8 cellular contexts compared by ENCODE assay signal in genomic region chr14:22071001-22071400, GRCh38.
DNase-seq lines count a peak whose midpoint lies in the region; ATAC-seq and TF ChIP-seq lines count a peak whose summit lies in the region.

No MANE protein-coding gene starts in this region.

- peak; percentile 90 for ATAC-seq in GM18858 (IDR thresholded peaks at IDR 0.05; ENCODE audit: unreplicated experiment)
- peak; percentile 90 for ATAC-seq in HG02588 (IDR thresholded peaks at IDR 0.05; ENCODE audit: unreplicated experiment)
- ATAC-seq in activated naive CD8-positive, alpha-beta T cell treated with anti-CD3 and anti-CD28 coated beads, Interleukin-2, amount 50 U/mL, for 24 hours, result peak; percentile 44
- no peak for ATAC-seq in foreskin keratinocyte

- peak overlapping the region; percentile 82 for H3K27ac Mint-ChIP-seq in activated naive CD8-positive, alpha-beta T cell treated with anti-CD3 and anti-CD28 coated beads, Interleukin-2, amount 50 U/mL, for 24 hours

- no peak for TF ChIP-seq POLR2A in NB4 (IDR thresholded peaks at IDR 0.05; ENCODE audit: extremely low read depth, insufficient read length)

- H3K27ac ChIP-seq in foreskin keratinocyte, result no peak overlapping the region

- TF ChIP-seq CTCF in NB4 (IDR thresholded peaks at IDR 0.05; ENCODE audit: low read depth, low read length) (no peak), foreskin keratinocyte (conservative IDR thresholded peaks at IDR 0.05) (no peak)

- no peak overlapping the region for H3K4me3 ChIP-seq in NB4 (ENCODE audit: low read depth, low read length)

- H3K4me3 Mint-ChIP-seq in activated naive CD8-positive, alpha-beta T cell treated with anti-CD3 and anti-CD28 coated beads, Interleukin-2, amount 50 U/mL, for 24 hours, result peak overlapping the region; percentile 83

- CTCF ChIA-PET in HEK293T (lab: Yijun Ruan, JAX), result interaction anchor here (0.8 kb wide), 1 partner anchor 87 kb away, joined by 3 read pairs; no protein-coding TSS in a partner anchor

- no peaks in the 10 kb centered on the region for H3K27me3 Mint-ChIP-seq in activated naive CD8-positive, alpha-beta T cell treated with anti-CD3 and anti-CD28 coated beads, Interleukin-2, amount 50 U/mL, for 24 hours

- peaks cover 29% of the 10 kb centered on the region for H3K27me3 ChIP-seq in foreskin keratinocyte

- POLR2A ChIA-PET in HEK293T (lab: Yijun Ruan, JAX), result no interaction called here

- no peaks in the 10 kb centered on the region for H3K36me3 Mint-ChIP-seq in activated naive CD8-positive, alpha-beta T cell treated with anti-CD3 and anti-CD28 coated beads, Interleukin-2, amount 50 U/mL, for 24 hours (ENCODE audit: low read depth)

- DNase-seq in NB4 (ENCODE audit: low read depth) (peak; percentile 89), foreskin keratinocyte (no peak), HEK293T (ENCODE audit: extremely low spot score) (no peak), GOT3 (lab: John Stamatoyannopoulos, UW) (no peak), SHP77 (lab: John Stamatoyannopoulos, UW) (no peak)
- DNase-seq in activated naive CD8-positive, alpha-beta T cell treated with anti-CD3 and anti-CD28 coated beads, Interleukin-2, amount 50 U/mL, for 24 hours, result peak; percentile 18

- no peaks in the 10 kb centered on the region for H3K4me1 ChIP-seq in foreskin keratinocyte

- no peaks in the 10 kb centered on the region for H3K9me3 Mint-ChIP-seq in activated naive CD8-positive, alpha-beta T cell treated with anti-CD3 and anti-CD28 coated beads, Interleukin-2, amount 50 U/mL, for 24 hours

- peaks cover 36% of the 10 kb centered on the region for H3K4me1 Mint-ChIP-seq in activated naive CD8-positive, alpha-beta T cell treated with anti-CD3 and anti-CD28 coated beads, Interleukin-2, amount 50 U/mL, for 24 hours

TF ChIP-seq in HEK293T, 16 proteins besides CTCF, POLR2A, EP300 and RAD21:
- TF ChIP-seq L3MBTL2 (conservative IDR thresholded peaks at IDR 0.05), result no peak
- TF ChIP-seq LEF1 (IDR thresholded peaks at IDR 0.05; ENCODE audit: borderline replicate concordance), result no peak
- no peak for TF ChIP-seq FOXK2 (IDR thresholded peaks at IDR 0.05)
- TF ChIP-seq PKNOX1 (IDR thresholded peaks at IDR 0.05), result no peak
- no peak for TF ChIP-seq HDGF (IDR thresholded peaks at IDR 0.05; ENCODE audit: borderline replicate concordance)
- no peak for TF ChIP-seq ZNF384 (IDR thresholded peaks at IDR 0.05)
- no peak for TF ChIP-seq ARNT (IDR thresholded peaks at IDR 0.05)
- no peak for TF ChIP-seq ELF4 (IDR thresholded peaks at IDR 0.05)
- TF ChIP-seq FOXA1 (IDR thresholded peaks at IDR 0.05), result no peak
- no peak for TF ChIP-seq BHLHE40 (IDR thresholded peaks at IDR 0.05; ENCODE audit: borderline replicate concordance)
- TF ChIP-seq SUZ12 (IDR thresholded peaks at IDR 0.05), result no peak
- TF ChIP-seq SP1 (IDR thresholded peaks at IDR 0.05), result no peak
- no peak for TF ChIP-seq TARDBP (IDR thresholded peaks at IDR 0.05)
- no peak for TF ChIP-seq NFRKB (IDR thresholded peaks at IDR 0.05)
- TF ChIP-seq FOXM1 (IDR thresholded peaks at IDR 0.05; ENCODE audit: borderline replicate concordance), result no peak

Comparison
In these comparisons a context has a peak if more than half of its experiments do, and no peak if none do; other contexts are left out.
1. DNase-seq: peak in NB4 (single experiment) and activated naive CD8-positive, alpha-beta T cell treated with anti-CD3 and anti-CD28 coated beads, Interleukin-2, amount 50 U/mL, for 24 hours (single experiment); none in foreskin keratinocyte (0 of 2), HEK293T (single experiment), GOT3 (single experiment) and SHP77 (0 of 2).